Comparison of ENCODE assay signal across 8 cellular contexts in genomic region chr12:120292661-120293531, GRCh38. TPM values are rescaled to one million over a fixed set of nuclear protein-coding genes. Genes with fewer than 3 reads are reported as not detected.
DNase-seq lines count a peak whose midpoint lies in the region; TF ChIP-seq lines count a peak whose summit lies in the region.

Gene RNU4-1, minus strand, starts transcription at chr12:120293237.

- no peaks in the 10 kb centered on the region for H3K36me3 Mint-ChIP-seq in activated T-helper 2 cell treated with anti-CD3 and anti-CD28 coated beads, Interferon-gamma antibody, Interleukin-2, Interleukin-4, amounts not matched to agents 10 μg/mL and 5 μg/mL and 100 μg/mL, durations not matched to agents 14 hours and 24 hours and 36 hours (ENCODE audit: low read depth)
- no peaks in the 10 kb centered on the region for H3K36me3 Mint-ChIP-seq in neural crest cell (ENCODE audit: low read depth)

- intact Hi-C loops in activated T-helper 2 cell treated with anti-CD3 and anti-CD28 coated beads, Interferon-gamma antibody, Interleukin-2, Interleukin-4, amounts not matched to agents 10 μg/mL and 5 μg/mL and 100 μg/mL, durations not matched to agents 14 hours and 24 hours and 36 hours (cut with micrococcal nuclease): loop anchor here (1.0 to 2.0 kb wide), 6 partner anchors 9 to 280 kb away; partner anchors contain the start of genes PXN, RPLP0 and SIRT4

- H3K4me3 ChIP-seq in GM23248 (peak within 1 kb of the TSS; percentile 69), Loucy (ENCODE audit: low read length, poor library complexity, severe bottlenecking) (peak within 1 kb of the TSS; percentile 78), foreskin fibroblast (ENCODE audit: low read depth in 1 of 2, low read length in 2 of 2) (peak within 1 kb of the TSS; percentile 55 to 73), stomach smooth muscle (ENCODE audit: low read length in 2 of 2) (peak within 1 kb of the TSS; percentile 65 to 82)

- TF ChIP-seq CTCF in Loucy (conservative IDR thresholded peaks at IDR 0.05; ENCODE audit: low read length): no peak
- TF ChIP-seq CTCF in foreskin fibroblast (IDR thresholded peaks at IDR 0.05; ENCODE audit: low read depth, low read length): no peak
- no peak for TF ChIP-seq CTCF in neural crest cell (conservative IDR thresholded peaks at IDR 0.05)

- H3K27ac ChIP-seq in GM23248 (peak within 1 kb of the TSS; percentile 100), stomach smooth muscle (ENCODE audit: low read length) (peak within 1 kb of the TSS; percentile 100)

- no peaks in the 10 kb centered on the region for H4K20me1 ChIP-seq in GM23248 (ENCODE audit: insufficient read depth)
- H4K20me1 ChIP-seq in Loucy (ENCODE audit: insufficient read depth, low read length, poor library complexity, severe bottlenecking): no peaks in the 10 kb centered on the region

- H3K36me3 ChIP-seq in GM23248 (ENCODE audit: low read depth) (no peaks in the 10 kb centered on the region), Loucy (ENCODE audit: insufficient read depth, low read length) (no peaks in the 10 kb centered on the region), stomach smooth muscle (ENCODE audit: control insufficient read depth in 2 of 2, insufficient read depth in 2 of 2, low read length in 2 of 2) (no peaks in the 10 kb centered on the region)

- no peak within 1 kb of the TSS for H3K27ac Mint-ChIP-seq in activated T-helper 2 cell treated with anti-CD3 and anti-CD28 coated beads, Interferon-gamma antibody, Interleukin-2, Interleukin-4, amounts not matched to agents 10 μg/mL and 5 μg/mL and 100 μg/mL, durations not matched to agents 14 hours and 24 hours and 36 hours
- H3K27ac Mint-ChIP-seq in neural crest cell (ENCODE audit: unreplicated experiment): no peak within 1 kb of the TSS

- DNase-seq in DMS53 treated with DMSO at 0.1 percent for 48 hours (lab: John Stamatoyannopoulos, UW; ENCODE audit: unreplicated experiment): peak; percentile 97
- DNase-seq in GM23248: peak; percentile 93
- peak; percentile 76 for DNase-seq in activated T-helper 2 cell treated with anti-CD3 and anti-CD28 coated beads, Interferon-gamma antibody, Interleukin-2, Interleukin-4, amounts not matched to agents 10 μg/mL and 5 μg/mL and 100 μg/mL, durations not matched to agents 14 hours and 24 hours and 36 hours (ENCODE audit: low spot score)
- DNase-seq in foreskin fibroblast: peak; percentile 94 to 95
- DNase-seq in neural crest cell (ENCODE audit: low read depth, low spot score): peak; percentile 70

- H3K4me2 ChIP-seq in GM23248 (ENCODE audit: unreplicated experiment) (peak within 1 kb of the TSS; percentile 96), Loucy (ENCODE audit: low read depth, low read length, poor library complexity, severe bottlenecking) (peak within 1 kb of the TSS; percentile 87)

- H3K9me3 ChIP-seq in GM23248 (ENCODE audit: low read depth) (no peaks in the 10 kb centered on the region), Loucy (ENCODE audit: insufficient read depth, low read depth, low read length) (no peaks in the 10 kb centered on the region), stomach smooth muscle (ENCODE audit: control insufficient read depth in 2 of 2, low read length in 2 of 2) (no peaks in the 10 kb centered on the region)

- peak; percentile 100 for TF ChIP-seq POLR2A in Raji (IDR thresholded peaks at IDR 0.05; ENCODE audit: insufficient read depth, low read depth, low read length)

- no peaks in the 10 kb centered on the region for H3K9me2 ChIP-seq in GM23248 (ENCODE audit: insufficient read depth)
- no peaks in the 10 kb centered on the region for H3K9me2 ChIP-seq in Loucy (replicated peaks; ENCODE audit: low read depth, low read length)

- in situ Hi-C loops in GM23248 (cut with MboI): no loop called here

- H2AFZ ChIP-seq in GM23248 (peak within 1 kb of the TSS; percentile 72), Loucy (ENCODE audit: low read length) (peak within 1 kb of the TSS; percentile 83)

- H3K27me3 ChIP-seq in GM23248 (replicated peaks; ENCODE audit: insufficient read depth): no peaks in the 10 kb centered on the region
- no peaks in the 10 kb centered on the region for H3K27me3 ChIP-seq in Loucy (ENCODE audit: insufficient read depth, low read length, poor library complexity, severe bottlenecking)
- H3K27me3 ChIP-seq in stomach smooth muscle (ENCODE audit: control insufficient read depth in 1 of 2, insufficient read depth in 2 of 2, low read length in 2 of 2): no peaks in the 10 kb centered on the region

- no peaks in the 10 kb centered on the region for H3K79me2 ChIP-seq in GM23248 (ENCODE audit: insufficient read depth)
- no peaks in the 10 kb centered on the region for H3K79me2 ChIP-seq in Loucy (ENCODE audit: insufficient read depth, low read length)

- no peak within 1 kb of the TSS for H3K4me3 Mint-ChIP-seq in activated T-helper 2 cell treated with anti-CD3 and anti-CD28 coated beads, Interferon-gamma antibody, Interleukin-2, Interleukin-4, amounts not matched to agents 10 μg/mL and 5 μg/mL and 100 μg/mL, durations not matched to agents 14 hours and 24 hours and 36 hours (ENCODE audit: low read depth)
- H3K4me3 Mint-ChIP-seq in neural crest cell: no peak within 1 kb of the TSS

- H3K4me1 ChIP-seq in GM23248 (ENCODE audit: insufficient read depth): 0 out of 2 replicates have a peak, but pooled peaks cover 8% of the 10 kb centered on the region
- peaks cover 9% of the 10 kb centered on the region for H3K4me1 ChIP-seq in Loucy (ENCODE audit: insufficient read depth, low read length, poor library complexity, severe bottlenecking)
- H3K4me1 ChIP-seq in stomach smooth muscle (ENCODE audit: control insufficient read depth, insufficient read depth, low read length): peaks cover 13% of the 10 kb centered on the region

- peaks cover 39% of the 10 kb centered on the region for H3F3A ChIP-seq in GM23248 (ENCODE audit: insufficient read depth)
- peaks cover 17% of the 10 kb centered on the region for H3F3A ChIP-seq in Loucy (ENCODE audit: low read depth)

- peaks cover 8% of the 10 kb centered on the region for H3K4me1 Mint-ChIP-seq in activated T-helper 2 cell treated with anti-CD3 and anti-CD28 coated beads, Interferon-gamma antibody, Interleukin-2, Interleukin-4, amounts not matched to agents 10 μg/mL and 5 μg/mL and 100 μg/mL, durations not matched to agents 14 hours and 24 hours and 36 hours (ENCODE audit: low read depth)
- peaks cover 16% of the 10 kb centered on the region for H3K4me1 Mint-ChIP-seq in neural crest cell

- 1 to 3% methylated on average over 29 of the region's 29 CpGs for WGBS in GM23248 (ENCODE audit: low coverage in 1 of 2, low lambda C conversion rate in 2 of 2, missing lambda C conversion rate in 2 of 2), 2 experiments

- H3K9ac ChIP-seq in GM23248: peak within 1 kb of the TSS; percentile 97
- peak within 1 kb of the TSS; percentile 94 for H3K9ac ChIP-seq in Loucy (ENCODE audit: low read depth, low read length, poor library complexity, severe bottlenecking)
- H3K9ac ChIP-seq in stomach smooth muscle (ENCODE audit: low read length in 2 of 2): peak within 1 kb of the TSS; percentile 78 to 100

- no peaks in the 10 kb centered on the region for H3K9me3 Mint-ChIP-seq in activated T-helper 2 cell treated with anti-CD3 and anti-CD28 coated beads, Interferon-gamma antibody, Interleukin-2, Interleukin-4, amounts not matched to agents 10 μg/mL and 5 μg/mL and 100 μg/mL, durations not matched to agents 14 hours and 24 hours and 36 hours
- no peaks in the 10 kb centered on the region for H3K9me3 Mint-ChIP-seq in neural crest cell

- peaks cover 9% of the 10 kb centered on the region for H3K27me3 Mint-ChIP-seq in activated T-helper 2 cell treated with anti-CD3 and anti-CD28 coated beads, Interferon-gamma antibody, Interleukin-2, Interleukin-4, amounts not matched to agents 10 μg/mL and 5 μg/mL and 100 μg/mL, durations not matched to agents 14 hours and 24 hours and 36 hours (ENCODE audit: low read depth)
- H3K27me3 Mint-ChIP-seq in neural crest cell (ENCODE audit: low read depth): no peaks in the 10 kb centered on the region

RNA-seq across cellular contexts. Expression of gene RNU4-1, which starts in this region (rescaled TPM):
- not detected in 2 replicates for total RNA-seq in GM23248 (2014; rRNA removed; shearing (Covaris generic))
- polyA plus RNA-seq in GM23248 (2016; fragmentation: Nextera tagmentation; extraction: Ambion mirVana): 4.1 TPM in 1 of 2 replicates, not detected in the other
- 2,603 and 2,662 TPM in 2 replicates for total RNA-seq in activated T-helper 2 cell treated with anti-CD3 and anti-CD28 coated beads, Interferon-gamma antibody, Interleukin-2, Interleukin-4, amounts not matched to agents 10 μg/mL and 5 μg/mL and 100 μg/mL, durations not matched to agents 14 hours and 24 hours and 36 hours
- total RNA-seq in neural crest cell: 4,497 and 4,941 TPM in 2 replicates

Comparison
In these comparisons a context has a peak if more than half of its experiments do, and no peak if none do; other contexts are left out.
1. Peak in every context shown above with its lines: DNase-seq, H3K4me3 ChIP-seq and H3K27ac ChIP-seq.
2. RNA of gene RNU4-1 (total RNA-seq): 4,497 to 4,941 TPM in neural crest cell and 2,603 to 2,662 TPM in activated T-helper 2 cell treated with anti-CD3 and anti-CD28 coated beads, Interferon-gamma antibody, Interleukin-2, Interleukin-4, amounts not matched to agents 10 μg/mL and 5 μg/mL and 100 μg/mL, durations not matched to agents 14 hours and 24 hours and 36 hours; not detected in GM23248; every median in the first group is over 1,000 times any median in the second.